In genomic region chr4:2812985-2813384, GRCh38 we compare ENCODE assay signal across 8 cellular contexts. TPM values are rescaled to one million over a fixed set of nuclear protein-coding genes. Genes with fewer than 3 reads are reported as not detected.
DNase-seq lines count a peak whose midpoint lies in the region; ATAC-seq and TF ChIP-seq lines count a peak whose summit lies in the region.

No MANE protein-coding gene starts in this region.

- BruUV-seq in Calu3 (replicated peaks; lab: Mats Ljungman, UMichigan): no TSS peak

- peak overlapping the region; percentile 98 for H3K27ac Mint-ChIP-seq in central memory CD8-positive, alpha-beta T cell (ENCODE audit: low read depth)
- H3K27ac Mint-ChIP-seq in natural killer cell treated with Interleukin-12 subunit alpha and Interleukin-12 subunit beta and Interleukin-15 and Interleukin-18, amount 100 ng/mL, for 72 hours: peak overlapping the region; percentile 98 to 100
- no peak overlapping the region for H3K27ac Mint-ChIP-seq in Calu3 (ENCODE audit: unreplicated experiment)

- peaks cover 63% of the 10 kb centered on the region for H3K4me1 Mint-ChIP-seq in central memory CD8-positive, alpha-beta T cell
- peaks cover 43 to 56% of the 10 kb centered on the region in 2 donors for H3K4me1 Mint-ChIP-seq in natural killer cell treated with Interleukin-12 subunit alpha and Interleukin-12 subunit beta and Interleukin-15 and Interleukin-18, amount 100 ng/mL, for 72 hours (ENCODE audit: low read depth in 2 of 2)
- no peaks in the 10 kb centered on the region for H3K4me1 Mint-ChIP-seq in Calu3 (ENCODE audit: low read depth, unreplicated experiment)

- intact Hi-C loops in Calu3 (cut with micrococcal nuclease; ENCODE audit: unreplicated experiment): no loop called here

- in situ Hi-C loops in ACHN (cut with HindIII; ENCODE audit: low pct_ligation_motif_present, low pct_unique_long_range_greater_than_20kb, low sequenced_read_pairs): no loop called here

- H3K27me3 Mint-ChIP-seq in central memory CD8-positive, alpha-beta T cell: no peaks in the 10 kb centered on the region
- no peaks in the 10 kb centered on the region for H3K27me3 Mint-ChIP-seq in natural killer cell treated with Interleukin-12 subunit alpha and Interleukin-12 subunit beta and Interleukin-15 and Interleukin-18, amount 100 ng/mL, for 72 hours
- H3K27me3 Mint-ChIP-seq in Calu3 (ENCODE audit: unreplicated experiment): no peaks in the 10 kb centered on the region

- TF ChIP-seq CTCF in Calu3 (IDR thresholded peaks at IDR 0.05; ENCODE audit: unreplicated experiment): no peak

- peaks cover 22% of the 10 kb centered on the region for H3K36me3 Mint-ChIP-seq in central memory CD8-positive, alpha-beta T cell (ENCODE audit: insufficient read depth)
- no peaks in the 10 kb centered on the region for H3K36me3 Mint-ChIP-seq in natural killer cell treated with Interleukin-12 subunit alpha and Interleukin-12 subunit beta and Interleukin-15 and Interleukin-18, amount 100 ng/mL, for 72 hours
- H3K36me3 Mint-ChIP-seq in Calu3 (ENCODE audit: insufficient read depth, unreplicated experiment): peaks cover 18% of the 10 kb centered on the region

- CTCF ChIA-PET in Calu3 (lab: Charles Lee): interaction anchor here (0.5 kb wide), 1 partner anchor 201 kb away, joined by 4 read pairs; no protein-coding TSS in a partner anchor

- peak; percentile 30 for DNase-seq in COLO668 (lab: John Stamatoyannopoulos, UW; ENCODE audit: unreplicated experiment)
- no peak for DNase-seq in central memory CD8-positive, alpha-beta T cell (ENCODE audit: low spot score in 2 of 2)
- no peak for DNase-seq in natural killer cell treated with Interleukin-12 subunit alpha and Interleukin-12 subunit beta and Interleukin-15 and Interleukin-18, amount 100 ng/mL, for 72 hours (ENCODE audit: low spot score)
- DNase-seq in Calu3: no peak
- no peak for DNase-seq in ACHN

- peak overlapping the region; percentile 98 for H3K4me3 Mint-ChIP-seq in central memory CD8-positive, alpha-beta T cell
- peak overlapping the region; percentile 91 for H3K4me3 Mint-ChIP-seq in natural killer cell treated with Interleukin-12 subunit alpha and Interleukin-12 subunit beta and Interleukin-15 and Interleukin-18, amount 100 ng/mL, for 72 hours
- H3K4me3 Mint-ChIP-seq in Calu3 (ENCODE audit: low read depth, unreplicated experiment): no peak overlapping the region

- peak; percentile 12 for ATAC-seq in HG03280 (IDR thresholded peaks at IDR 0.05; ENCODE audit: unreplicated experiment)
- ATAC-seq in central memory CD8-positive, alpha-beta T cell (replicated peaks; ENCODE audit: extremely low read depth, poor library complexity, severe bottlenecking): no peak
- peak; percentile 29 to 40 for ATAC-seq in natural killer cell treated with Interleukin-12 subunit alpha and Interleukin-12 subunit beta and Interleukin-15 and Interleukin-18, amount 100 ng/mL, for 72 hours
- no peak for ATAC-seq in GM18870 (IDR thresholded peaks at IDR 0.05; ENCODE audit: unreplicated experiment)
- no peak for ATAC-seq in HG03159 (IDR thresholded peaks at IDR 0.05; ENCODE audit: unreplicated experiment)

- no peaks in the 10 kb centered on the region for H3K9me3 Mint-ChIP-seq in central memory CD8-positive, alpha-beta T cell
- H3K9me3 Mint-ChIP-seq in natural killer cell treated with Interleukin-12 subunit alpha and Interleukin-12 subunit beta and Interleukin-15 and Interleukin-18, amount 100 ng/mL, for 72 hours: no peaks in the 10 kb centered on the region
- H3K9me3 Mint-ChIP-seq in Calu3 (ENCODE audit: low read depth, unreplicated experiment): peaks cover 3% of the 10 kb centered on the region

RNA-seq across cellular contexts. Expression of gene SH3BP2, which starts 20.1 kb away (rescaled TPM):
- 100 to 1,000 TPM; 121 to 129 TPM for total RNA-seq in natural killer cell treated with Interleukin-12 subunit alpha and Interleukin-12 subunit beta and Interleukin-15 and Interleukin-18, amount 100 ng/mL, for 72 hours
- total RNA-seq in Calu3 (2022): 20.7 and 22.7 TPM in 2 replicates

RNA-seq across cellular contexts. Expression of gene ADD1, which starts 30.7 kb away (rescaled TPM):
- total RNA-seq in natural killer cell treated with Interleukin-12 subunit alpha and Interleukin-12 subunit beta and Interleukin-15 and Interleukin-18, amount 100 ng/mL, for 72 hours: 100 to 1,000 TPM; 259 to 291 TPM
- 123 and 125 TPM in 2 replicates for total RNA-seq in Calu3 (2022)

RNA-seq across cellular contexts. Expression of gene TNIP2, which starts 56.8 kb away (rescaled TPM):
- total RNA-seq in natural killer cell treated with Interleukin-12 subunit alpha and Interleukin-12 subunit beta and Interleukin-15 and Interleukin-18, amount 100 ng/mL, for 72 hours: 10 to 100 TPM; 80.9 to 89.3 TPM
- total RNA-seq in Calu3 (2022): 17.5 and 18.7 TPM in 2 replicates

Comparison
In these comparisons a context has a peak if more than half of its experiments do, and no peak if none do; other contexts are left out.
1. ATAC-seq: peak in HG03280 (single experiment) and natural killer cell treated with Interleukin-12 subunit alpha and Interleukin-12 subunit beta and Interleukin-15 and Interleukin-18, amount 100 ng/mL, for 72 hours (2 of 2); none in central memory CD8-positive, alpha-beta T cell (single experiment), GM18870 (single experiment) and HG03159 (single experiment).